26 cellular contexts compared by ENCODE assay signal in the genomic region with DNA sequence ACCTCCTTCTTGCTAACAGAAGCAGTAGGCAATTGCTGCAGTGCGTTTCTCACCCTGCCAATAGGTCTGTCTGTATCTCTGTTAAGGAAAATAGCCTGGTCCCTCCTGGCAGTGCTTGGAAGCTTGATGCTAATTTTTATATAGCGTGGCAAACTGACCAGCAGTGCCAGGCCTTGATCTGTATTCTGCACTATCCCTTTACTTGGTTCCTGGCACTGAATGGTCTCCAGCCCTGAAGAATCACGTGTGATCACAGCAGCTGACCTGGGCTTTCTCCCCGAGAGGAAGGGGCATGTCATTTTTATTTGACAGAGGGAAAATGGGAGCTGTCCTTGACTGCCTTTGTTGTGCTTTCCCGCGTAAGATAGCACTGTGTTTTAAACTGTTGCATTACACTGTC. TPM values are rescaled to one million over a fixed set of nuclear protein-coding genes. Genes with fewer than 3 reads are reported as not detected.
A peak's percentile ranks its signal among the peaks of the same experiment; 100 is the strongest.
DNase-seq lines count a peak whose midpoint lies in the region; ATAC-seq, FAIRE-seq and TF ChIP-seq lines count a peak whose summit lies in the region.
"Had no signal": no experiment of that assay in that cellular context is flagged by ENCODE, and none has a peak within 500 bp of the region (broad histone marks: within the 10 kb centered on the region; RNA-seq: fewer than 3 reads in every experiment).

No MANE protein-coding gene starts in this region.

- H3K4me3 ChIP-seq in A673 (ENCODE audit: low read depth, low read length, poor library complexity, severe bottlenecking) (no peak overlapping the region), HCT116 (replicated peaks in 1 of 2; ENCODE audit: low read depth in 1 of 2, low read length in 2 of 2) (no peak overlapping the region), endodermal cell (ENCODE audit: low read length) (no peak overlapping the region), neutrophil (ENCODE audit: low read depth in 1 of 2, low read length in 1 of 2) (no peak overlapping the region)
- H3K4me3 ChIP-seq: BLaER1, heart right ventricle, vagina had no signal

- H3K36me3 ChIP-seq in A673 (ENCODE audit: insufficient read depth, low read length, poor library complexity, severe bottlenecking) (peaks cover 72% of the 10 kb centered on the region), HCT116 (ENCODE audit: control insufficient read depth in 1 of 2, insufficient read depth in 2 of 2, low read length in 2 of 2) (peaks cover 16 to 28% of the 10 kb centered on the region in 2 experiments; a peak in 3 of 4 replicates), endodermal cell (ENCODE audit: control insufficient read depth, insufficient read depth, low read length) (peaks cover 52% of the 10 kb centered on the region), neutrophil (peaks cover 96% of the 10 kb centered on the region)

- FAIRE-seq in RCC 7860 (lab: Jason Lieb, UNC) = no peak

- no peaks in the 10 kb centered on the region for H3K27me3 Mint-ChIP-seq in endodermal cell (ENCODE audit: insufficient read depth)
- H3K27me3 Mint-ChIP-seq in effector memory CD8-positive, alpha-beta T cell = no peaks in the 10 kb centered on the region
- H3K27me3 Mint-ChIP-seq: activated CD4-positive, alpha-beta T cell treated with anti-CD3 and anti-CD28 coated beads for 36 hours had no signal

- H4K20me1 ChIP-seq in HCT116 (ENCODE audit: insufficient read depth) = 0 out of 2 replicates have a peak, but pooled peaks cover 4% of the 10 kb centered on the region

- no peak overlapping the region for H2AFZ ChIP-seq in HCT116 (ENCODE audit: low read depth, low read length, poor library complexity, severe bottlenecking)

- BruUV-seq in A673 (replicated peaks; lab: Mats Ljungman, UMichigan) = TSS peak; percentile 20
- BruUV-seq in HCT116 (replicated peaks; lab: Mats Ljungman, UMichigan) = TSS peak; percentile 9

- H3K27ac Mint-ChIP-seq in endodermal cell = peak overlapping the region; percentile 95
- H3K27ac Mint-ChIP-seq in effector memory CD8-positive, alpha-beta T cell = no peak overlapping the region
- H3K27ac Mint-ChIP-seq: activated CD4-positive, alpha-beta T cell treated with anti-CD3 and anti-CD28 coated beads for 36 hours; activated CD8-positive, alpha-beta T cell treated with anti-CD3 and anti-CD28 coated beads, Interleukin-2, amount 10 ng/mL, durations not matched to agents 7 days and 5 days had no signal

- H3K4me3 Mint-ChIP-seq in endodermal cell = no peak overlapping the region
- no peak overlapping the region for H3K4me3 Mint-ChIP-seq in effector memory CD8-positive, alpha-beta T cell
- H3K4me3 Mint-ChIP-seq: activated CD4-positive, alpha-beta T cell treated with anti-CD3 and anti-CD28 coated beads for 36 hours; activated CD8-positive, alpha-beta T cell treated with anti-CD3 and anti-CD28 coated beads, Interleukin-2, amount 10 ng/mL, durations not matched to agents 7 days and 5 days had no signal

- 0 out of 2 replicates have a peak, but pooled peaks cover 3% of the 10 kb centered on the region for H3K79me2 ChIP-seq in HCT116 (ENCODE audit: insufficient read depth, low read length)

- no peak overlapping the region for H3K4me2 ChIP-seq in HCT116 (ENCODE audit: low read length)
- H3K4me2 ChIP-seq: BLaER1 had no signal

- H3K4me1 ChIP-seq in A673 (ENCODE audit: insufficient read depth, low read length, poor library complexity, severe bottlenecking) = no peaks in the 10 kb centered on the region
- no peaks in the 10 kb centered on the region for H3K4me1 ChIP-seq in HCT116 (ENCODE audit: control insufficient read depth in 1 of 2, insufficient read depth in 2 of 2, low read length in 2 of 2)
- H3K4me1 ChIP-seq in endodermal cell (ENCODE audit: control insufficient read depth, insufficient read depth, low read length) = peaks cover 13% of the 10 kb centered on the region
- H3K4me1 ChIP-seq in neutrophil (ENCODE audit: control insufficient read depth in 1 of 2, insufficient read depth in 1 of 2, low read depth in 1 of 2, low read length in 1 of 2) = peaks cover 0 to 6% of the 10 kb centered on the region in 2 experiments
- H3K4me1 ChIP-seq: BLaER1, heart right ventricle, vagina had no signal

- no peak for ATAC-seq in HCT116
- ATAC-seq in effector memory CD8-positive, alpha-beta T cell (replicated peaks) = no peak
- ATAC-seq: activated CD4-positive, alpha-beta T cell treated with anti-CD3 and anti-CD28 coated beads for 36 hours; activated CD8-positive, alpha-beta T cell treated with anti-CD3 and anti-CD28 coated beads, Interleukin-2, amount 10 ng/mL, durations not matched to agents 7 days and 5 days; heart right ventricle; left colon had no signal

- H3K9me3 ChIP-seq in A673 (ENCODE audit: low read depth, low read length, poor library complexity, severe bottlenecking) (no peaks in the 10 kb centered on the region), HCT116 (ENCODE audit: control insufficient read depth in 1 of 2, insufficient read depth in 1 of 2, low read depth in 1 of 2, low read length in 2 of 2) (no peaks in the 10 kb centered on the region), endodermal cell (ENCODE audit: control insufficient read depth, low read length) (no peaks in the 10 kb centered on the region), neutrophil (no peaks in the 10 kb centered on the region)
- H3K9me3 ChIP-seq: BLaER1, heart right ventricle, vagina had no signal

- no peak overlapping the region for H3K27ac ChIP-seq in A673 (ENCODE audit: low read depth, low read length, poor library complexity, severe bottlenecking)
- no peak overlapping the region for H3K27ac ChIP-seq in HCT116 (ENCODE audit: low read depth, low read length)
- no peak overlapping the region for H3K27ac ChIP-seq in endodermal cell (ENCODE audit: low read depth, low read length)
- H3K27ac ChIP-seq in neutrophil = peak overlapping the region; percentile 15
- H3K27ac ChIP-seq: BLaER1, heart right ventricle, vagina had no signal

- no peaks in the 10 kb centered on the region for H3K9me3 Mint-ChIP-seq in endodermal cell
- no peaks in the 10 kb centered on the region for H3K9me3 Mint-ChIP-seq in effector memory CD8-positive, alpha-beta T cell

- DNase-seq in A673 (ENCODE audit: low spot score) = no peak
- DNase-seq in HCT116 (ENCODE audit: low read depth, low spot score) = no peak
- no peak for DNase-seq in endodermal cell
- no peak for DNase-seq in activated T-cell treated with anti-CD3 and anti-CD28 coated beads, Interleukin-2, amount 50 U/mL, for 48 hours
- no peak for DNase-seq in RCC 7860 (ENCODE audit: low spot score)
- no peak for DNase-seq in AG08396 (ENCODE audit: low spot score)
- DNase-seq in effector memory CD8-positive, alpha-beta T cell = no peak
- DNase-seq: activated CD4-positive, alpha-beta T cell treated with anti-CD3 and anti-CD28 coated beads for 36 hours; activated CD8-positive, alpha-beta T cell treated with anti-CD3 and anti-CD28 coated beads, Interleukin-2, amount 10 ng/mL, durations not matched to agents 7 days and 5 days; activated gamma-delta T cell treated with Interleukin-2 at 50 U/mL for 16 hours; activated T-cell treated with anti-CD3 and anti-CD28 coated beads, Interleukin-2, amount 50 U/mL, for 1 hour; DMS79; GDM1; heart right ventricle; Karpas-422; left colon; mesenchymal stem cell; NCI-H1417 treated with DMSO at 0.1 percent for 48 hours; NCI-H774; RPMI8226; stimulated activated CD4-positive, alpha-beta T cell treated with anti-CD3 and anti-CD28 coated beads, Interleukin-15, amount 100 ng/mL, for 24 hours; stimulated activated naive CD4-positive, alpha-beta T cell; T-helper 2 cell had no signal

- TF ChIP-seq POLR2A in HCT116 (IDR thresholded peaks at IDR 0.05; ENCODE audit: borderline replicate concordance, extremely low read depth, insufficient read depth, insufficient read length) = no peak

- WGBS in endodermal cell (ENCODE audit: insufficient coverage in 1 of 2, insufficient read length in 1 of 2), 2 experiments = 95 to 97% methylated on average over 6 of the region's 6 CpGs

- POLR2A ChIA-PET in A673 (lab: Charles Lee; ENCODE audit: low non-redundant PET) (no interaction called here), HCT116 (lab: Charles Lee) (no interaction called here)

- H3K36me3 Mint-ChIP-seq in endodermal cell (ENCODE audit: low read depth) = peaks cover 72% of the 10 kb centered on the region
- H3K36me3 Mint-ChIP-seq in effector memory CD8-positive, alpha-beta T cell (ENCODE audit: insufficient read depth) = peaks cover 24% of the 10 kb centered on the region

- H3K9me2 ChIP-seq in HCT116 (ENCODE audit: insufficient read depth) = no peaks in the 10 kb centered on the region

- peaks cover 15% of the 10 kb centered on the region for H3K4me1 Mint-ChIP-seq in endodermal cell
- H3K4me1 Mint-ChIP-seq in effector memory CD8-positive, alpha-beta T cell (ENCODE audit: low read depth in 2 of 2) = no peaks in the 10 kb centered on the region
- H3K4me1 Mint-ChIP-seq: activated CD4-positive, alpha-beta T cell treated with anti-CD3 and anti-CD28 coated beads for 36 hours had no signal

- H3K27me3 ChIP-seq in A673 (replicated peaks; ENCODE audit: insufficient read depth, low read depth, low read length, poor library complexity) (no peaks in the 10 kb centered on the region), HCT116 (ENCODE audit: insufficient read depth, low read length) (no peaks in the 10 kb centered on the region), endodermal cell (ENCODE audit: control insufficient read depth, insufficient read depth, low read length, poor library complexity, severe bottlenecking) (no peaks in the 10 kb centered on the region), neutrophil (no peaks in the 10 kb centered on the region)
- H3K27me3 ChIP-seq: BLaER1, heart right ventricle, vagina had no signal

- TF ChIP-seq CTCF in A673 (conservative IDR thresholded peaks at IDR 0.05; ENCODE audit: low read depth, low read length) = no peak
- TF ChIP-seq CTCF in HCT116 (IDR thresholded peaks at IDR 0.05 in 2 of 3, conservative IDR thresholded peaks at IDR 0.05 in 1 of 3; ENCODE audit: borderline replicate concordance in 1 of 3, insufficient read depth in 1 of 3, low read depth in 2 of 3, low read length in 2 of 3) = no peak
- TF ChIP-seq CTCF in endodermal cell (conservative IDR thresholded peaks at IDR 0.05) = no peak
- TF ChIP-seq CTCF in neutrophil (IDR thresholded peaks at IDR 0.05) = no peak

- RAD21 ChIA-PET in HCT116 (lab: Charles Lee; ENCODE audit: low non-redundant PET in 1 of 2, low total read pairs in 2 of 2, uncharacterized antibody in 2 of 2, unreplicated experiment in 2 of 2) = interaction anchor here in 1 of 2 experiments (0.6 kb wide), 1 partner anchor 45 kb away, joined by 5 read pairs; no protein-coding TSS in a partner anchor

- intact Hi-C loops in A673 (cut with micrococcal nuclease; ENCODE audit: unreplicated experiment) = no loop called here
- intact Hi-C loops in HCT116 (cut with micrococcal nuclease) = no loop called here

- H3K9ac ChIP-seq in HCT116 (ENCODE audit: low read length) = no peak overlapping the region
- H3K9ac ChIP-seq in endodermal cell (ENCODE audit: extremely low read depth, low read length, poor library complexity, severe bottlenecking) = peak overlapping the region; percentile 48
- H3K9ac ChIP-seq: BLaER1 had no signal

- TF ChIP-seq RAD21 in HCT116 (IDR thresholded peaks at IDR 0.05; ENCODE audit: low read depth) = no peak

- CTCF ChIA-PET in A673 (lab: Charles Lee) = no interaction called here
- CTCF ChIA-PET in HCT116 (lab: Charles Lee) = interaction anchor here (1.2 kb wide), 1 partner anchor 34 kb away, joined by 4 read pairs; no protein-coding TSS in a partner anchor

RNA-seq across cellular contexts. Expression of a gene that starts 48.7 kb away (rescaled TPM):
- total RNA-seq in A673 (2021) = 48.2 and 49.3 TPM in 2 replicates
- 32.1 TPM for total RNA-seq in HCT116 (2021; ENCODE audit: unreplicated experiment)
- 17.0 and 19.8 TPM in 2 replicates for polyA plus RNA-seq in HCT116 (2012)
- 10 to 100 TPM; 16.7 to 23.8 TPM for total RNA-seq in endodermal cell
- polyA plus RNA-seq in endodermal cell (2013, experiment 1 of 2) = 17.5 TPM
- 18.9 TPM for polyA plus RNA-seq in endodermal cell (2013, experiment 2 of 2)
